Comparison of ENCODE assay signal across 8 cellular contexts in genomic region chr3:66253790-66254620, GRCh38. TPM values are rescaled to one million over a fixed set of nuclear protein-coding genes. Genes with fewer than 3 reads are reported as not detected.
A peak's percentile ranks its signal among the peaks of the same experiment; 100 is the strongest.
DNase-seq lines count a peak whose midpoint lies in the region; ATAC-seq and TF ChIP-seq lines count a peak whose summit lies in the region.

No MANE protein-coding gene starts in this region.

- H3K4me1 ChIP-seq in SK-N-SH (ENCODE audit: control insufficient read depth in 1 of 2, insufficient read depth in 2 of 2, low read depth in 1 of 2, low read length in 1 of 2), result peaks cover 0 to 13% of the 10 kb centered on the region in 2 experiments; a peak in 1 of 4 replicates
- H3K4me1 ChIP-seq in stomach, result peaks cover 0 to 16% (median 4%) of the 10 kb centered on the region in 4 donors

- H3K27ac ChIP-seq in SK-N-SH (ENCODE audit: low read depth in 2 of 2, low read length in 1 of 2), result no peak overlapping the region
- peak overlapping the region in 1 of 5 donors; percentile 21 for H3K27ac ChIP-seq in stomach

- no peak overlapping the region for H3K9ac ChIP-seq in SK-N-SH

- H2AFZ ChIP-seq in SK-N-SH (ENCODE audit: low read depth), result no peak overlapping the region

- POLR2A ChIA-PET in SK-N-SH (lab: Yijun Ruan, JAX), result no interaction called here

- 35% methylated on average over 6 of the region's 6 CpGs for WGBS in SK-N-SH (ENCODE audit: low lambda C conversion rate)
- WGBS in stomach, 5 donors, result 36 to 52% (median 43%) methylated on average over 6 of the region's 6 CpGs

- H3K9me3 ChIP-seq in SK-N-SH, result no peaks in the 10 kb centered on the region
- H3K9me3 ChIP-seq in stomach, result no peaks in the 10 kb centered on the region

- intact Hi-C loops in stomach (cut with DNase I; ENCODE audit: low total_unique reads), result loop anchor here (10.0 kb wide), 1 partner anchor 561 kb away; no protein-coding TSS in a partner anchor

- H3K4me2 ChIP-seq in SK-N-SH, result no peak overlapping the region

- no peaks in the 10 kb centered on the region for H4K20me1 ChIP-seq in SK-N-SH (ENCODE audit: insufficient read depth)

- no peaks in the 10 kb centered on the region for H3K79me2 ChIP-seq in SK-N-SH (ENCODE audit: insufficient read depth)

- CTCF ChIA-PET in SK-N-SH (lab: Yijun Ruan, JAX), result interaction anchor here (0.5 to 4.4 kb wide), 53 partner anchors 8 to 718 kb away, joined by 3 to 67 read pairs (median 3); partner anchors contain the start of gene SLC25A26

- no peak for ATAC-seq in GM19467 (IDR thresholded peaks at IDR 0.05; ENCODE audit: unreplicated experiment)
- no peak for ATAC-seq in HG03460 (IDR thresholded peaks at IDR 0.05; ENCODE audit: unreplicated experiment)

- TF ChIP-seq CTCF in GM20000 (IDR thresholded peaks at IDR 0.05; ENCODE audit: extremely low read depth, missing control alignments) (peak; percentile 18), SK-N-SH (IDR thresholded peaks at IDR 0.05) (peak; percentile 80), stomach (IDR thresholded peaks at IDR 0.05) (peak in 5 of 7 experiments; percentile 56 to 90 (median 80))

- DNase-seq in AG20443 (ENCODE audit: low spot score), result peak; percentile 26
- peak; percentile 42 for DNase-seq in GM20000 (ENCODE audit: low spot score)
- no peak for DNase-seq in SK-N-SH
- DNase-seq in germinal center (ENCODE audit: low spot score), result peak; percentile 29
- no peak for DNase-seq in stomach
- DNase-seq in activated CD4-positive, alpha-beta T cell treated with anti-CD3 and anti-CD28 coated beads, Interleukin-2, amount 50 U/mL, for 1 hour, result no peak

- no peak for TF ChIP-seq POLR2A in stomach (IDR thresholded peaks at IDR 0.05)

- H3K27me3 ChIP-seq in SK-N-SH (ENCODE audit: insufficient read depth) (no peaks in the 10 kb centered on the region), stomach (no peaks in the 10 kb centered on the region)

- no peaks in the 10 kb centered on the region for H3F3A ChIP-seq in SK-N-SH (replicated peaks; ENCODE audit: insufficient read depth)

- no peaks in the 10 kb centered on the region for H3K9me2 ChIP-seq in SK-N-SH

- H3K4me3 ChIP-seq in SK-N-SH (ENCODE audit: low read depth in 2 of 2, low read length in 1 of 2) (no peak overlapping the region; a peak in 1 of 4 replicates), stomach (no peak overlapping the region)

- H3K36me3 ChIP-seq in SK-N-SH (replicated peaks in 1 of 2; ENCODE audit: control insufficient read depth in 1 of 2, insufficient read depth in 2 of 2, low read length in 1 of 2), result peaks cover 0 to 14% of the 10 kb centered on the region in 2 experiments
- H3K36me3 ChIP-seq in stomach, result peaks cover 0 to 14% (median 7%) of the 10 kb centered on the region in 4 donors

- no peak for TF ChIP-seq EP300 in SK-N-SH (IDR thresholded peaks at IDR 0.05; ENCODE audit: borderline replicate concordance in 1 of 2, low read depth in 1 of 2, low read length in 1 of 2)
- TF ChIP-seq EP300 in stomach (IDR thresholded peaks at IDR 0.05), result no peak

- peak; percentile 71 for TF ChIP-seq RAD21 in SK-N-SH (IDR thresholded peaks at IDR 0.05; ENCODE audit: low read length)

TF ChIP-seq in SK-N-SH, 30 proteins besides CTCF, POLR2A, EP300 and RAD21:
- TF ChIP-seq SMC3 (IDR thresholded peaks at IDR 0.05; ENCODE audit: low read depth, low read length) (peak; percentile 32), MXI1 (IDR thresholded peaks at IDR 0.05; ENCODE audit: low read depth, low read length) (no peak)

RNA-seq across cellular contexts. Expression of gene SLC25A26, which starts 33.2 kb away (rescaled TPM):
- polyA plus RNA-seq in SK-N-SH (2012; rRNA removed), result 31.8 and 36.3 TPM in 2 replicates
- 37.1 and 43.9 TPM in 2 replicates for polyA plus RNA-seq in SK-N-SH (2012; cell fraction: cytosol; rRNA removed)
- polyA plus RNA-seq in SK-N-SH (2012; cell fraction: nucleus; rRNA removed), result 16.3 and 17.5 TPM in 2 replicates
- 10 to 100 TPM in 2 of 5 donors, 1 to 10 TPM in 3; 1.2 to 25.3 (median 9.8) TPM for total RNA-seq in stomach
- polyA plus RNA-seq in stomach, result 10 to 100 TPM; 15.8 to 26.6 (median 18.6) TPM

Comparison
In these comparisons a context has a peak if more than half of its experiments do, and no peak if none do; other contexts are left out.
1. DNase-seq: peak in AG20443 (single experiment), GM20000 (single experiment) and germinal center (single experiment); none in SK-N-SH (single experiment), stomach (single experiment) and activated CD4-positive, alpha-beta T cell treated with anti-CD3 and anti-CD28 coated beads, Interleukin-2, amount 50 U/mL, for 1 hour (single experiment).
2. CTCF ChIP-seq: peak in every context shown above with its lines; median percentile 80 in SK-N-SH; 80 in stomach; 18 in GM20000.